ENCODE assay signal across 7 cellular contexts in the genomic region with DNA sequence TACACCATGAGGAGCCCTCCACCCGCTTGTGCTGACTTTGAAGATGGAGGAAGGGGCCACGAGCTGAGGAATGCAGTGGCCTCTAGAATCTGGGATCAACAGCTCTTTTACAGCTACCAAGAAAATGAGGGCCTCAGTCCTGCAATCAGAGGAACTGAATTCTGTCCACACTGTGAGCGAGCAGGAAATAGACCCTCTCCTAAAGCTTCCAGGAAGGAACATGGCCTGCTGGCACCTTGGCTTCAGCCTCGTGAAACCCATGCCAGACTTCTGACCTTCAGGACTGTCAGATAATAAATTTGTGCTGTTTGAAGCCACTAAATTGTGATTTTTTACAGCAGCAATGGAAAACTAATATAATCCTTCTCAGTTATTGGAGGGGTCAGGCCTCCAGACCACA.
"Had no signal": no experiment of that assay in that cellular context is flagged by ENCODE, and none has a peak within 500 bp of the region (broad histone marks: within the 10 kb centered on the region; RNA-seq: fewer than 3 reads in every experiment).

No MANE protein-coding gene starts in this region.

- H3K9me3 Mint-ChIP-seq: IgD-negative memory B cell had no signal

- DNase-seq: IMR-90, KBM-7, KG1 had no signal

- FAIRE-seq: HepG2, HTR-8/SVneo, K562 had no signal

- H3K27ac Mint-ChIP-seq: IgD-negative memory B cell had no signal

- H3K4me3 Mint-ChIP-seq: IgD-negative memory B cell had no signal

- H3K27me3 Mint-ChIP-seq: IgD-negative memory B cell had no signal
